18 cellular contexts compared by ENCODE assay signal in the genomic region with DNA sequence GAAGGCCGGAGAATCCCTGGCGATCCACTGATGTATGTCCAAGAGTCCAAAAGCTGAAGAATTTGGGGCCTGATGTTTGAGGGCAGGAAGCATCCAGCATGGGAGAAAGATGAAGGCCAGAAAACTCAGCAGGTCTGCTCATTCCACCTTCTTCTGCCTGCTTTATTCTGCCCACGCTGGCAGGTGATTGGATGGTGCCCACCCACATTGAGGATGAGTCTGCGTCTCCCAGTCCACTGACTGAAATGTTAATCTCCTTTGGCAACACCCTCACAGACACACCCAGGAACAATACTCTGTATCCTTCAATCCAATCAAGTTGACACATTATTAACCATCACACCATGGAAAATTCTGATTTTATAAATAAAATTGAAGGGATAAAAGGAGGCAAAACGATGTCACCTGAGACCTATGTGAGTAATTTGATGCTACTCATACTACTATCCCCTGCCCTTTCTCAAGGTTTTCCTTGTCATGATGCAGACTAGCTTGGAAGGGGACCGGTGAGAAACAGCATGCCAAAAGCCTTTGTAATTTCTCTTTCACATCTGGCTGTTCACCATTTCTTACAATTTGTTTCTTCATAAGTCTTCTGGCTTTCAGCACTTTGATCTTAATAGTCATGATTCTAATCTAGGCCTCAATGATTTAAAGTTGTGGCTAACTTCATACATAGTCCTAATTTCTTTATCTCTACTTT. TPM values are rescaled to one million over a fixed set of nuclear protein-coding genes. Genes with fewer than 3 reads are reported as not detected.
DNase-seq lines count a peak whose midpoint lies in the region; ATAC-seq and TF ChIP-seq lines count a peak whose summit lies in the region.
"Had no signal": no experiment of that assay in that cellular context is flagged by ENCODE, and none has a peak within 500 bp of the region (broad histone marks: within the 10 kb centered on the region; RNA-seq: fewer than 3 reads in every experiment).

No MANE protein-coding gene starts in this region.

- H3K4me1 ChIP-seq in mesenchymal stem cell (ENCODE audit: control insufficient read depth, insufficient read depth, low read depth, low read length): no peaks in the 10 kb centered on the region
- H3K4me1 ChIP-seq: colonic mucosa had no signal

- TF ChIP-seq CTCF in RWPE1 (conservative IDR thresholded peaks at IDR 0.05; ENCODE audit: low read depth): no peak
- no peak for TF ChIP-seq CTCF in epithelial cell of esophagus (IDR thresholded peaks at IDR 0.05; ENCODE audit: insufficient read depth, low read depth, low read length, missing control alignments)

- H3K36me3 ChIP-seq in mesenchymal stem cell (ENCODE audit: control insufficient read depth in 1 of 2, insufficient read depth in 2 of 2, low read depth in 1 of 2, low read length in 2 of 2): no peaks in the 10 kb centered on the region
- H3K36me3 ChIP-seq: colonic mucosa had no signal

- H4K91ac ChIP-seq in mesenchymal stem cell (ENCODE audit: low read length): no peak overlapping the region

- no peaks in the 10 kb centered on the region for H3K27me3 Mint-ChIP-seq in naive thymus-derived CD8-positive, alpha-beta T cell
- no peaks in the 10 kb centered on the region for H3K27me3 Mint-ChIP-seq in T-cell
- H3K27me3 Mint-ChIP-seq: naive B cell; stimulated activated naive CD8-positive, alpha-beta T cell treated with anti-CD3 and anti-CD28 coated beads, Interleukin-15, amount 100 ng/mL, for 72 hours had no signal

- H2BK12ac ChIP-seq in mesenchymal stem cell (ENCODE audit: low read length in 2 of 2): no peak overlapping the region

- peak; percentile 49 for DNase-seq in EL
- no peak for DNase-seq in RWPE1 (ENCODE audit: low spot score)
- peak; percentile 65 for DNase-seq in epithelial cell of esophagus (ENCODE audit: low read depth)
- peak; percentile 49 for DNase-seq in mesenchymal stem cell
- DNase-seq in NCI-H1105 (lab: John Stamatoyannopoulos, UW): no peak
- DNase-seq in naive thymus-derived CD8-positive, alpha-beta T cell: no peak
- no peak for DNase-seq in T-cell
- no peak for DNase-seq in activated CD8-positive, alpha-beta memory T cell treated with anti-CD3 and anti-CD28 coated beads, Interleukin-2, amount 50 U/mL, for 4 hours
- DNase-seq: activated CD8-positive, alpha-beta memory T cell treated with anti-CD3 and anti-CD28 coated beads, Interleukin-2, amount 50 U/mL, for 48 hours; C1 segment of cervical spinal cord; colonic mucosa; left cardiac atrium; naive B cell; NCI-H2081; NCI-H82; SIG-M5; stimulated activated naive CD8-positive, alpha-beta T cell treated with anti-CD3 and anti-CD28 coated beads, Interleukin-15, amount 100 ng/mL, for 72 hours had no signal

- 52% methylated on average over 6 of the region's 6 CpGs for WGBS in mesenchymal stem cell

- no peak for ATAC-seq in naive thymus-derived CD8-positive, alpha-beta T cell
- no peak for ATAC-seq in T-cell (replicated peaks in 1 of 4)
- ATAC-seq: stimulated activated naive CD8-positive, alpha-beta T cell treated with anti-CD3 and anti-CD28 coated beads, Interleukin-15, amount 100 ng/mL, for 72 hours had no signal

- no peak overlapping the region for H3K4me3 Mint-ChIP-seq in naive thymus-derived CD8-positive, alpha-beta T cell
- no peak overlapping the region for H3K4me3 Mint-ChIP-seq in T-cell
- H3K4me3 Mint-ChIP-seq: naive B cell; stimulated activated naive CD8-positive, alpha-beta T cell treated with anti-CD3 and anti-CD28 coated beads, Interleukin-15, amount 100 ng/mL, for 72 hours had no signal

- H3K27ac Mint-ChIP-seq in naive thymus-derived CD8-positive, alpha-beta T cell: no peak overlapping the region
- no peak overlapping the region for H3K27ac Mint-ChIP-seq in T-cell
- H3K27ac Mint-ChIP-seq: stimulated activated naive CD8-positive, alpha-beta T cell treated with anti-CD3 and anti-CD28 coated beads, Interleukin-15, amount 100 ng/mL, for 72 hours had no signal

- H2BK5ac ChIP-seq in mesenchymal stem cell (ENCODE audit: low read depth, low read length, poor library complexity, severe bottlenecking): no peak overlapping the region

- no peak overlapping the region for H3K14ac ChIP-seq in mesenchymal stem cell (ENCODE audit: low read length in 2 of 2)

- no peak overlapping the region for H3K18ac ChIP-seq in mesenchymal stem cell (ENCODE audit: low read depth in 1 of 2, low read length in 2 of 2)

- H3K79me1 ChIP-seq in mesenchymal stem cell (replicated peaks; ENCODE audit: low read length, poor library complexity, severe bottlenecking): no peaks in the 10 kb centered on the region

- H3K27me3 ChIP-seq in mesenchymal stem cell (ENCODE audit: control insufficient read depth in 1 of 2, insufficient read depth in 1 of 2, low read length in 2 of 2): no peaks in the 10 kb centered on the region
- H3K27me3 ChIP-seq: colonic mucosa had no signal

- POLR2A ChIA-PET in RWPE1 (lab: Yijun Ruan, JAX; ENCODE audit: low non-redundant PET) (no interaction called here), T-cell (lab: Charles Lee) (no interaction called here)
- POLR2A ChIA-PET in naive thymus-derived CD8-positive, alpha-beta T cell (lab: Charles Lee): no interaction called here

- H2BK15ac ChIP-seq in mesenchymal stem cell (ENCODE audit: low read depth, poor library complexity, severe bottlenecking): no peak overlapping the region

- no peak overlapping the region for H4K8ac ChIP-seq in mesenchymal stem cell (ENCODE audit: low read length)

- no peak overlapping the region for H2BK120ac ChIP-seq in mesenchymal stem cell (ENCODE audit: low read depth, low read length)

- H3K4me1 Mint-ChIP-seq in naive thymus-derived CD8-positive, alpha-beta T cell: no peaks in the 10 kb centered on the region
- H3K4me1 Mint-ChIP-seq in T-cell: no peaks in the 10 kb centered on the region
- H3K4me1 Mint-ChIP-seq: naive B cell had no signal

- H3K4ac ChIP-seq in mesenchymal stem cell (ENCODE audit: low read depth in 1 of 2, low read length in 2 of 2): no peak overlapping the region

- H3K4me3 ChIP-seq in epithelial cell of esophagus (ENCODE audit: low read length): no peak overlapping the region
- peak overlapping the region in 1 of 2 experiments; percentile 45 for H3K4me3 ChIP-seq in mesenchymal stem cell (ENCODE audit: insufficient read depth in 1 of 2, low read depth in 1 of 2, low read length in 2 of 2)
- H3K4me3 ChIP-seq: colonic mucosa had no signal

- CTCF ChIA-PET in RWPE1 (lab: Yijun Ruan, JAX): interaction anchor here (0.9 kb wide), 1 partner anchor 83 kb away, joined by 3 read pairs; no protein-coding TSS in a partner anchor
- CTCF ChIA-PET in T-cell (lab: Charles Lee): no interaction called here

- no peaks in the 10 kb centered on the region for H3K9me3 ChIP-seq in mesenchymal stem cell (ENCODE audit: control insufficient read depth, low read length)
- H3K9me3 ChIP-seq: colonic mucosa had no signal

- H3K9me3 Mint-ChIP-seq in naive thymus-derived CD8-positive, alpha-beta T cell: no peaks in the 10 kb centered on the region
- no peaks in the 10 kb centered on the region for H3K9me3 Mint-ChIP-seq in T-cell
- H3K9me3 Mint-ChIP-seq: activated naive CD4-positive, alpha-beta T cell treated with anti-CD3 and anti-CD28 coated beads, Interleukin-2, amount 50 U/mL, for 72 hours; naive B cell; stimulated activated naive CD8-positive, alpha-beta T cell treated with anti-CD3 and anti-CD28 coated beads, Interleukin-15, amount 100 ng/mL, for 72 hours had no signal

- no peak overlapping the region for H3K4me2 ChIP-seq in mesenchymal stem cell (ENCODE audit: low read length, poor library complexity, severe bottlenecking)

- no peak overlapping the region for H3K23ac ChIP-seq in mesenchymal stem cell (ENCODE audit: low read length in 2 of 2)

- H3K36me3 Mint-ChIP-seq in naive thymus-derived CD8-positive, alpha-beta T cell: no peaks in the 10 kb centered on the region
- no peaks in the 10 kb centered on the region for H3K36me3 Mint-ChIP-seq in T-cell
- H3K36me3 Mint-ChIP-seq: activated naive CD4-positive, alpha-beta T cell treated with anti-CD3 and anti-CD28 coated beads, Interleukin-2, amount 50 U/mL, for 72 hours; naive B cell had no signal

- H2AFZ ChIP-seq in mesenchymal stem cell (ENCODE audit: low read depth, low read length): peak overlapping the region; percentile 74

- H3K9ac ChIP-seq in mesenchymal stem cell (ENCODE audit: low read length): peak overlapping the region; percentile 90

- no peak overlapping the region for H2AK5ac ChIP-seq in mesenchymal stem cell (ENCODE audit: low read length, severe bottlenecking)

- H3K27ac ChIP-seq in RWPE1: peak overlapping the region; percentile 35; the same call in 1 of the 2 replicates
- H3K27ac ChIP-seq in mesenchymal stem cell (ENCODE audit: low read length, poor library complexity, severe bottlenecking): no peak overlapping the region
- H3K27ac ChIP-seq: colonic mucosa had no signal

RNA-seq across cellular contexts. Expression of gene PYURF, which starts 9.7 kb away (rescaled TPM):
- 71.7 TPM for polyA plus RNA-seq in mesenchymal stem cell (2013, experiment 1 of 2)
- polyA plus RNA-seq in mesenchymal stem cell (2013, experiment 2 of 2): 76.6 TPM
- total RNA-seq in naive thymus-derived CD8-positive, alpha-beta T cell: 10 to 100 TPM; 50.6 to 53.4 TPM
- 100 to 1,000 TPM; 255 to 322 (median 268) TPM for polyA plus RNA-seq in naive thymus-derived CD8-positive, alpha-beta T cell
- total RNA-seq in T-cell: 10 to 100 TPM; 39.9 to 60.7 (median 53.7) TPM

RNA-seq across cellular contexts. Expression of gene HERC3, which starts 59.0 kb away (rescaled TPM):
- polyA plus RNA-seq in mesenchymal stem cell (2013, experiment 1 of 2): 6.7 TPM
- polyA plus RNA-seq in mesenchymal stem cell (2013, experiment 2 of 2): 6.5 TPM
- total RNA-seq in naive thymus-derived CD8-positive, alpha-beta T cell: 100 to 1,000 TPM in 1 of 2 experiments, 10 to 100 TPM in 1; 91.8 to 111 TPM
- 10 to 100 TPM; 29.7 to 37.1 (median 33.6) TPM for polyA plus RNA-seq in naive thymus-derived CD8-positive, alpha-beta T cell
- total RNA-seq in T-cell: 10 to 100 TPM; 68.4 to 91.5 (median 73.6) TPM

Comparison
In these comparisons a context has a peak if more than half of its experiments do, and no peak if none do; other contexts are left out.
1. DNase-seq: peak in EL (single experiment), epithelial cell of esophagus (single experiment) and mesenchymal stem cell (single experiment); none in RWPE1 (single experiment), NCI-H1105 (single experiment), naive thymus-derived CD8-positive, alpha-beta T cell (0 of 10), T-cell (0 of 34) and activated CD8-positive, alpha-beta memory T cell treated with anti-CD3 and anti-CD28 coated beads, Interleukin-2, amount 50 U/mL, for 4 hours (single experiment).